Comparison of ENCODE assay signal across 9 cellular contexts in genomic region chr2:85584857-85585780, GRCh38. TPM values are rescaled to one million over a fixed set of nuclear protein-coding genes. Genes with fewer than 3 reads are reported as not detected.
DNase-seq lines count a peak whose midpoint lies in the region; ATAC-seq and TF ChIP-seq lines count a peak whose summit lies in the region.
"Had no signal": no experiment of that assay in that cellular context is flagged by ENCODE, and none has a peak within 500 bp of the region (broad histone marks: within the 10 kb centered on the region; RNA-seq: fewer than 3 reads in every experiment).

No MANE protein-coding gene starts in this region.

- TF ChIP-seq CTCF in cardiac fibroblast (IDR thresholded peaks at IDR 0.05; ENCODE audit: low read depth, low read length) = no peak

- peak overlapping the region; percentile 50 for H3K27ac ChIP-seq in temporal lobe (ENCODE audit: low read depth, low read length)
- H3K27ac ChIP-seq: VCaP had no signal

- peak; percentile 59 for DNase-seq in GM03348 (ENCODE audit: low spot score)
- DNase-seq in H4 (ENCODE audit: low spot score) = peak; percentile 83
- peak; percentile 70 for DNase-seq in cardiac fibroblast (ENCODE audit: low read depth in 2 of 2)
- peak; percentile 63 for DNase-seq in left lobe of liver (ENCODE audit: low spot score)
- DNase-seq in NCI-H146 treated with DMSO at 0.1 percent for 48 hours (lab: John Stamatoyannopoulos, UW; ENCODE audit: unreplicated experiment) = no peak
- DNase-seq in epidermal melanocyte (ENCODE audit: insufficient read length, low spot score) = no peak

- H3K4me3 ChIP-seq in cardiac fibroblast (replicated peaks in 1 of 2; ENCODE audit: low read depth in 2 of 2, low read length in 2 of 2) = peak overlapping the region; percentile 57 to 60

- ATAC-seq in left lobe of liver = peak; percentile 75

TF ChIP-seq in PFSK-1, 5 proteins besides CTCF, POLR2A, EP300 and RAD21:
- TF ChIP-seq POLR2AphosphoS5 (IDR thresholded peaks at IDR 0.05; ENCODE audit: low read depth, low read length) = no peak
- peak; percentile 29 for TF ChIP-seq FOXP2 (optimal IDR thresholded peaks at IDR 0.05; ENCODE audit: borderline replicate concordance, extremely low read depth, extremely low read length, insufficient read depth)
- TF ChIP-seq SIN3A (IDR thresholded peaks at IDR 0.05; ENCODE audit: borderline replicate concordance, insufficient read depth, low read length) = 0 out of 2 replicates have a peak, but pooled peaks have one; percentile 25
- TF ChIP-seq, protein P1, sequence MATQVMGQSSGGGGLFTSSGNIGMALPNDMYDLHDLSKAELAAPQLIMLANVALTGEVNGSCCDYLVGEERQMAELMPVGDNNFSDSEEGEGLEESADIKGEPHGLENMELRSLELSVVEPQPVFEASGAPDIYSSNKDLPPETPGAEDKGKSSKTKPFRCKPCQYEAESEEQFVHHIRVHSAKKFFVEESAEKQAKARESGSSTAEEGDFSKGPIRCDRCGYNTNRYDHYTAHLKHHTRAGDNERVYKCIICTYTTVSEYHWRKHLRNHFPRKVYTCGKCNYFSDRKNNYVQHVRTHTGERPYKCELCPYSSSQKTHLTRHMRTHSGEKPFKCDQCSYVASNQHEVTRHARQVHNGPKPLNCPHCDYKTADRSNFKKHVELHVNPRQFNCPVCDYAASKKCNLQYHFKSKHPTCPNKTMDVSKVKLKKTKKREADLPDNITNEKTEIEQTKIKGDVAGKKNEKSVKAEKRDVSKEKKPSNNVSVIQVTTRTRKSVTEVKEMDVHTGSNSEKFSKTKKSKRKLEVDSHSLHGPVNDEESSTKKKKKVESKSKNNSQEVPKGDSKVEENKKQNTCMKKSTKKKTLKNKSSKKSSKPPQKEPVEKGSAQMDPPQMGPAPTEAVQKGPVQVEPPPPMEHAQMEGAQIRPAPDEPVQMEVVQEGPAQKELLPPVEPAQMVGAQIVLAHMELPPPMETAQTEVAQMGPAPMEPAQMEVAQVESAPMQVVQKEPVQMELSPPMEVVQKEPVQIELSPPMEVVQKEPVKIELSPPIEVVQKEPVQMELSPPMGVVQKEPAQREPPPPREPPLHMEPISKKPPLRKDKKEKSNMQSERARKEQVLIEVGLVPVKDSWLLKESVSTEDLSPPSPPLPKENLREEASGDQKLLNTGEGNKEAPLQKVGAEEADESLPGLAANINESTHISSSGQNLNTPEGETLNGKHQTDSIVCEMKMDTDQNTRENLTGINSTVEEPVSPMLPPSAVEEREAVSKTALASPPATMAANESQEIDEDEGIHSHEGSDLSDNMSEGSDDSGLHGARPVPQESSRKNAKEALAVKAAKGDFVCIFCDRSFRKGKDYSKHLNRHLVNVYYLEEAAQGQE (IDR thresholded peaks at IDR 0.05; ENCODE audit: insufficient read depth in 1 of 2, low read depth in 2 of 2, low read length in 2 of 2) = no peak
- no peak for TF ChIP-seq TAF1 (IDR thresholded peaks at IDR 0.05; ENCODE audit: borderline replicate concordance, insufficient read depth, low read length)

RNA-seq across cellular contexts. Expression of gene VAMP5, which starts 0.9 kb away (rescaled TPM):
- 0.77 and 1.8 TPM in 2 replicates for total RNA-seq in H4 (2014; rRNA removed; shearing (Covaris generic))
- polyA plus RNA-seq in PFSK-1 (2012; ENCODE audit: insufficient read length, low read depth) = not detected
- total RNA-seq in left lobe of liver = 31.7 TPM
- total RNA-seq in temporal lobe = 3.4 TPM

RNA-seq across cellular contexts. Expression of gene VAMP8, which starts 7.7 kb away (rescaled TPM):
- total RNA-seq in H4 (2014; rRNA removed; shearing (Covaris generic)) = 0.43 and 1.3 TPM in 2 replicates
- 7.1 TPM for polyA plus RNA-seq in PFSK-1 (2012; ENCODE audit: insufficient read length, low read depth)
- total RNA-seq in left lobe of liver (69.9 TPM), temporal lobe (0.74 TPM)

RNA-seq across cellular contexts. Expression of gene RNF181, which starts 10.4 kb away (rescaled TPM):
- total RNA-seq in H4 (2014; rRNA removed; shearing (Covaris generic)) = 286 and 303 TPM in 2 replicates
- 331 TPM for polyA plus RNA-seq in PFSK-1 (2012; ENCODE audit: insufficient read length, low read depth)
- total RNA-seq in left lobe of liver (52.8 TPM), temporal lobe (38.8 TPM)

RNA-seq across cellular contexts. Expression of gene TMEM150A, which starts 17.4 kb away (rescaled TPM):
- total RNA-seq in H4 (2014; rRNA removed; shearing (Covaris generic)) = 10.2 and 11.1 TPM in 2 replicates
- polyA plus RNA-seq in PFSK-1 (2012; ENCODE audit: insufficient read length, low read depth) = 21.5 TPM
- 20.0 TPM for total RNA-seq in left lobe of liver
- 4.2 TPM for total RNA-seq in temporal lobe

RNA-seq across cellular contexts. Expression of gene GGCX, which starts 23.8 kb away (rescaled TPM):
- total RNA-seq in H4 (2014; rRNA removed; shearing (Covaris generic)) = 36.8 and 44.7 TPM in 2 replicates
- 25.2 TPM for polyA plus RNA-seq in PFSK-1 (2012; ENCODE audit: insufficient read length, low read depth)
- 232 TPM for total RNA-seq in left lobe of liver
- total RNA-seq in temporal lobe = 13.3 TPM

Comparison
In these comparisons a context has a peak if more than half of its experiments do, and no peak if none do; other contexts are left out.
1. DNase-seq: peak in GM03348 (single experiment), H4 (single experiment), cardiac fibroblast (2 of 2) and left lobe of liver (single experiment); none in NCI-H146 treated with DMSO at 0.1 percent for 48 hours (single experiment) and epidermal melanocyte (single experiment).
2. RNA of gene VAMP8, which starts 7.7 kb away (total RNA-seq): 69.9 TPM in left lobe of liver (single experiment); 0.43 to 1.3 TPM in H4 and 0.74 TPM in temporal lobe (single experiment); every median in the first group is over 10 times any median in the second.